31 cellular contexts compared by ENCODE assay signal in genomic region chr5:6398570-6399230, GRCh38. TPM values are rescaled to one million over a fixed set of nuclear protein-coding genes. Genes with fewer than 3 reads are reported as not detected.
"Had no signal": no experiment of that assay in that cellular context is flagged by ENCODE, and none has a peak within 500 bp of the region (broad histone marks: within the 10 kb centered on the region; RNA-seq: fewer than 3 reads in every experiment).

No MANE protein-coding gene starts in this region.

- DNase-seq: activated B cell treated with CpG ODN at 0.5 μM for 24 hours; activated CD4-positive, alpha-beta T cell treated with anti-CD3 and anti-CD28 coated beads for 48 hours; activated CD4-positive, alpha-beta T cell treated with anti-CD3 and anti-CD28 coated beads, Interleukin-2, amount 50 U/mL, for 1 hour; activated CD4-positive, alpha-beta T cell treated with anti-CD3 and anti-CD28 coated beads, Interleukin-2, amount 50 U/mL, for 48 hours; activated CD8-positive, alpha-beta memory T cell treated with anti-CD3 and anti-CD28 coated beads for 24 hours; activated CD8-positive, alpha-beta T cell treated with anti-CD3 and anti-CD28 coated beads for 36 hours; activated gamma-delta T cell; activated naive CD4-positive, alpha-beta T cell; activated naive CD4-positive, alpha-beta T cell treated with anti-CD3 and anti-CD28 coated beads, Interleukin-2, amount 50 U/mL, for 16 hours; activated T-cell treated with anti-CD3 and anti-CD28 coated beads, Interleukin-2, amount 50 U/mL, for 4 hours; amniotic stem cell; anterior cingulate cortex; brain microvascular endothelial cell; dorsolateral prefrontal cortex; effector memory CD4-positive, alpha-beta T cell; erythroblast; foreskin keratinocyte; gastrocnemius medialis; T-helper 1 cell; T-helper 17 cell; T1000; WERI-Rb-1 had no signal

- H3K27ac Mint-ChIP-seq: activated B cell treated with CpG ODN at 0.5 μM for 24 hours; activated CD8-positive, alpha-beta T cell treated with anti-CD3 and anti-CD28 coated beads for 36 hours; activated naive CD8-positive, alpha-beta T cell; activated T-helper 17 cell treated with anti-CD3 and anti-CD28 coated beads, Interleukin-2, amount 50 U/mL, for 72 hours; dendritic cell treated with granulocyte-macrophage colony-stimulating factor and Interleukin-4, amounts not matched to agents 40 ng/mL and 50 ng/mL, for 4 days; T-helper 17 cell; T-helper 2 cell treated with Interferon-gamma antibody and Interleukin-4, amounts not matched to agents 5 μg/mL and 100 μg/mL, for 36 hours had no signal

- H3K27me3 ChIP-seq: brain microvascular endothelial cell, foreskin keratinocyte, gastrocnemius medialis had no signal

- ATAC-seq: activated CD4-positive, CD25-positive, alpha-beta regulatory T cell treated with anti-CD3 and anti-CD28 coated beads, Interleukin-2, amount 50 U/mL, for 24 hours; activated CD8-positive, alpha-beta T cell treated with anti-CD3 and anti-CD28 coated beads for 36 hours; activated T-cell treated with anti-CD3 and anti-CD28 coated beads, Interleukin-2, amount 50 U/mL, for 4 hours; activated T-helper 17 cell treated with anti-CD3 and anti-CD28 coated beads, Interleukin-2, amount 50 U/mL, for 72 hours; foreskin keratinocyte; gastrocnemius medialis; T-helper 17 cell had no signal

- H3K36me3 ChIP-seq: brain microvascular endothelial cell, esophagus muscularis mucosa, gastrocnemius medialis, WERI-Rb-1 had no signal

- H3K27ac ChIP-seq: brain microvascular endothelial cell, coronary artery, dorsolateral prefrontal cortex, esophagus muscularis mucosa, foreskin keratinocyte, gastrocnemius medialis, WERI-Rb-1 had no signal

- H3K9me3 ChIP-seq: esophagus muscularis mucosa, gastrocnemius medialis had no signal

- H3K9me3 Mint-ChIP-seq: activated B cell treated with CpG ODN at 0.5 μM for 24 hours; activated CD8-positive, alpha-beta T cell treated with anti-CD3 and anti-CD28 coated beads for 36 hours; activated T-cell treated with anti-CD3 and anti-CD28 coated beads, Interleukin-2, amount 50 U/mL, for 4 hours; activated T-helper 17 cell treated with anti-CD3 and anti-CD28 coated beads, Interleukin-2, amount 50 U/mL, for 72 hours; central memory CD8-positive, alpha-beta T cell; dendritic cell treated with granulocyte-macrophage colony-stimulating factor and Interleukin-4, amounts not matched to agents 40 ng/mL and 50 ng/mL, for 4 days; T-helper 2 cell treated with Interferon-gamma antibody and Interleukin-4, amounts not matched to agents 5 μg/mL and 100 μg/mL, for 36 hours had no signal

- H3K4me3 ChIP-seq: coronary artery, dorsolateral prefrontal cortex, esophagus muscularis mucosa, gastrocnemius medialis had no signal

- H3K36me3 Mint-ChIP-seq: activated naive CD8-positive, alpha-beta T cell had no signal

- H3K4me1 Mint-ChIP-seq: activated T-helper 17 cell treated with anti-CD3 and anti-CD28 coated beads, Interleukin-2, amount 50 U/mL, for 72 hours; central memory CD8-positive, alpha-beta T cell had no signal

- H3K4me3 Mint-ChIP-seq: activated B cell treated with CpG ODN at 0.5 μM for 24 hours; activated CD8-positive, alpha-beta T cell treated with anti-CD3 and anti-CD28 coated beads for 36 hours; activated naive CD8-positive, alpha-beta T cell; activated T-cell treated with anti-CD3 and anti-CD28 coated beads, Interleukin-2, amount 50 U/mL, for 4 hours; activated T-helper 17 cell treated with anti-CD3 and anti-CD28 coated beads, Interleukin-2, amount 50 U/mL, for 72 hours; central memory CD8-positive, alpha-beta T cell; dendritic cell treated with granulocyte-macrophage colony-stimulating factor and Interleukin-4, amounts not matched to agents 40 ng/mL and 50 ng/mL, for 4 days; T-helper 17 cell; T-helper 2 cell treated with Interferon-gamma antibody and Interleukin-4, amounts not matched to agents 5 μg/mL and 100 μg/mL, for 36 hours had no signal

- H3K4me1 ChIP-seq: esophagus muscularis mucosa, gastrocnemius medialis had no signal

RNA-seq across cellular contexts. Expression of gene UBE2QL1, which starts 50.0 kb away (rescaled TPM):
- total RNA-seq: activated CD8-positive, alpha-beta T cell treated with anti-CD3 and anti-CD28 coated beads for 36 hours; activated T-cell treated with anti-CD3 and anti-CD28 coated beads, Interleukin-2, amount 50 U/mL, for 4 hours; activated T-helper 17 cell treated with anti-CD3 and anti-CD28 coated beads, Interleukin-2, amount 50 U/mL, for 72 hours; bronchial epithelial cell; foreskin keratinocyte had no signal
